ENCODE assay signal across 20 cellular contexts in the genomic region with DNA sequence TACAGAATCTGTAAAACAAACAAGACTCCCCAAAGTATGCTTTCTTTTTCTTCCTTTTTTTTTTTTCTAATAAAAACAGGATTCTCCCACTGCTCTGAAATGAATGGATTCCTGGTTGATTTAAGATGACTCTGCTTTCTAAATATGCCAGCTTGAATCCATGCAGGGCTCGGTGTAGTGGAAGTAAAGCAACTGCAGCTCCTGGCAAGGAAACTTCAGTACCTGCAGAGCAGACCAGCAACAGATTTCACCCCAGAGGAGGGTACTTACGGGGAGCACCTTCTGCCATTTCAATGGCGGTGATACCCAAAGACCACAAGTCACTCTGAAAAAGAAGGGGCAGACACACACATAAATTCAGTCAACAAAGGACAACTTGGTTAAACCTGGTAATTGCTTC.
DNase-seq lines count a peak whose midpoint lies in the region; ATAC-seq and TF ChIP-seq lines count a peak whose summit lies in the region.
"Had no signal": no experiment of that assay in that cellular context is flagged by ENCODE, and none has a peak within 500 bp of the region (broad histone marks: within the 10 kb centered on the region; RNA-seq: fewer than 3 reads in every experiment).

No MANE protein-coding gene starts in this region.

- no peak for TF ChIP-seq CTCF in osteocyte (IDR thresholded peaks at IDR 0.05)

- intact Hi-C loops in activated T-helper 1 cell treated with anti-CD3 and anti-CD28 coated beads, Interleukin-12 subunit alpha, Interleukin-12 subunit beta, Interleukin-2, Interleukin-4 antibody, amounts not matched to agents 30 ng/mL and 10 ng/mL and 1 ng/mL, durations not matched to agents 14 hours and 24 hours and 36 hours (cut with micrococcal nuclease): no loop called here
- intact Hi-C loops in dendritic cell treated with granulocyte-macrophage colony-stimulating factor and Interleukin-4, amounts not matched to agents 40 ng/mL and 50 ng/mL, for 4 days (cut with micrococcal nuclease): no loop called here

- H3K27me3 Mint-ChIP-seq in activated T-helper 1 cell treated with anti-CD3 and anti-CD28 coated beads, Interleukin-12 subunit alpha, Interleukin-12 subunit beta, Interleukin-2, Interleukin-4 antibody, amounts not matched to agents 30 ng/mL and 10 ng/mL and 1 ng/mL, durations not matched to agents 14 hours and 24 hours and 36 hours (ENCODE audit: insufficient read depth): no peaks in the 10 kb centered on the region
- no peaks in the 10 kb centered on the region for H3K27me3 Mint-ChIP-seq in dendritic cell treated with granulocyte-macrophage colony-stimulating factor and Interleukin-4, amounts not matched to agents 40 ng/mL and 50 ng/mL, for 4 days
- no peaks in the 10 kb centered on the region for H3K27me3 Mint-ChIP-seq in osteocyte (ENCODE audit: unreplicated experiment)
- H3K27me3 Mint-ChIP-seq: CD4-positive, alpha-beta memory T cell had no signal

- peaks cover 28% of the 10 kb centered on the region for H3K4me1 Mint-ChIP-seq in activated T-helper 1 cell treated with anti-CD3 and anti-CD28 coated beads, Interleukin-12 subunit alpha, Interleukin-12 subunit beta, Interleukin-2, Interleukin-4 antibody, amounts not matched to agents 30 ng/mL and 10 ng/mL and 1 ng/mL, durations not matched to agents 14 hours and 24 hours and 36 hours (ENCODE audit: low read depth)
- peaks cover 34% of the 10 kb centered on the region for H3K4me1 Mint-ChIP-seq in dendritic cell treated with granulocyte-macrophage colony-stimulating factor and Interleukin-4, amounts not matched to agents 40 ng/mL and 50 ng/mL, for 4 days (ENCODE audit: low read depth)
- peaks cover 27% of the 10 kb centered on the region for H3K4me1 Mint-ChIP-seq in osteocyte (ENCODE audit: unreplicated experiment)

- H3K9me3 Mint-ChIP-seq in activated T-helper 1 cell treated with anti-CD3 and anti-CD28 coated beads, Interleukin-12 subunit alpha, Interleukin-12 subunit beta, Interleukin-2, Interleukin-4 antibody, amounts not matched to agents 30 ng/mL and 10 ng/mL and 1 ng/mL, durations not matched to agents 14 hours and 24 hours and 36 hours: no peaks in the 10 kb centered on the region
- H3K9me3 Mint-ChIP-seq in dendritic cell treated with granulocyte-macrophage colony-stimulating factor and Interleukin-4, amounts not matched to agents 40 ng/mL and 50 ng/mL, for 4 days: no peaks in the 10 kb centered on the region
- no peaks in the 10 kb centered on the region for H3K9me3 Mint-ChIP-seq in osteocyte (ENCODE audit: unreplicated experiment)

- ATAC-seq in GM18858 (IDR thresholded peaks at IDR 0.05; ENCODE audit: unreplicated experiment): no peak
- ATAC-seq: HepG2, K562 had no signal

- H3K27ac Mint-ChIP-seq in activated T-helper 1 cell treated with anti-CD3 and anti-CD28 coated beads, Interleukin-12 subunit alpha, Interleukin-12 subunit beta, Interleukin-2, Interleukin-4 antibody, amounts not matched to agents 30 ng/mL and 10 ng/mL and 1 ng/mL, durations not matched to agents 14 hours and 24 hours and 36 hours: peak overlapping the region; percentile 32
- peak overlapping the region; percentile 66 for H3K27ac Mint-ChIP-seq in dendritic cell treated with granulocyte-macrophage colony-stimulating factor and Interleukin-4, amounts not matched to agents 40 ng/mL and 50 ng/mL, for 4 days
- peak overlapping the region; percentile 61 for H3K27ac Mint-ChIP-seq in osteocyte (ENCODE audit: unreplicated experiment)
- H3K27ac Mint-ChIP-seq: CD4-positive, alpha-beta memory T cell had no signal

- peaks cover 42% of the 10 kb centered on the region for H3K36me3 Mint-ChIP-seq in activated T-helper 1 cell treated with anti-CD3 and anti-CD28 coated beads, Interleukin-12 subunit alpha, Interleukin-12 subunit beta, Interleukin-2, Interleukin-4 antibody, amounts not matched to agents 30 ng/mL and 10 ng/mL and 1 ng/mL, durations not matched to agents 14 hours and 24 hours and 36 hours (ENCODE audit: low read depth)
- H3K36me3 Mint-ChIP-seq in dendritic cell treated with granulocyte-macrophage colony-stimulating factor and Interleukin-4, amounts not matched to agents 40 ng/mL and 50 ng/mL, for 4 days (ENCODE audit: low read depth): no peaks in the 10 kb centered on the region
- peaks cover 4% of the 10 kb centered on the region for H3K36me3 Mint-ChIP-seq in osteocyte (ENCODE audit: unreplicated experiment)

- H3K4me3 Mint-ChIP-seq in activated T-helper 1 cell treated with anti-CD3 and anti-CD28 coated beads, Interleukin-12 subunit alpha, Interleukin-12 subunit beta, Interleukin-2, Interleukin-4 antibody, amounts not matched to agents 30 ng/mL and 10 ng/mL and 1 ng/mL, durations not matched to agents 14 hours and 24 hours and 36 hours: no peak overlapping the region
- no peak overlapping the region for H3K4me3 Mint-ChIP-seq in dendritic cell treated with granulocyte-macrophage colony-stimulating factor and Interleukin-4, amounts not matched to agents 40 ng/mL and 50 ng/mL, for 4 days
- no peak overlapping the region for H3K4me3 Mint-ChIP-seq in osteocyte (ENCODE audit: unreplicated experiment)
- H3K4me3 Mint-ChIP-seq: CD4-positive, alpha-beta memory T cell had no signal

- in situ Hi-C loops in G401 (cut with HindIII; ENCODE audit: low sequenced_read_pairs): no loop called here

- DNase-seq in G401 (ENCODE audit: low spot score) (peak; percentile 73), osteocyte (ENCODE audit: extremely low spot score, unreplicated experiment) (no peak), GF-D8 (lab: John Stamatoyannopoulos, UW) (no peak), NCI-H1694 treated with DMSO at 0.1 percent for 48 hours (lab: John Stamatoyannopoulos, UW) (no peak)
- no peak for DNase-seq in activated T-helper 1 cell treated with anti-CD3 and anti-CD28 coated beads, Interleukin-12 subunit alpha, Interleukin-12 subunit beta, Interleukin-2, Interleukin-4 antibody, amounts not matched to agents 30 ng/mL and 10 ng/mL and 1 ng/mL, durations not matched to agents 14 hours and 24 hours and 36 hours (ENCODE audit: low spot score)
- DNase-seq: CD4-positive, alpha-beta memory T cell; COR-L47; DMS79; Kasumi-1; NCI-H1105 treated with DMSO at 0.1 percent for 48 hours; NCI-H146; NCI-H2029; NCI-H2227 treated with DMSO at 0.1 percent for 48 hours; NCI-H526 treated with DMSO at 0.1 percent for 48 hours; PC-9; SHP77 had no signal
